In genomic region chr10:57946833-57947232, GRCh38 we compare ENCODE assay signal across 30 cellular contexts.
"Had no signal": no experiment of that assay in that cellular context is flagged by ENCODE, and none has a peak within 500 bp of the region (broad histone marks: within the 10 kb centered on the region; RNA-seq: fewer than 3 reads in every experiment).

No MANE protein-coding gene starts in this region.

- DNase-seq: Kasumi-1, MG63, MV-4-11, NCI-H1092, NCI-H1105, NCI-H1417 treated with DMSO at 0.1 percent for 48 hours, NCI-H1436 treated with DMSO at 0.1 percent for 48 hours, NCI-H187, NCI-H1930, NCI-H2029 treated with DMSO at 0.1 percent for 48 hours, NCI-H2081 treated with DMSO at 0.1 percent for 48 hours, NCI-H2107, NCI-H2171, NCI-H226, NCI-H446 treated with DMSO at 0.1 percent for 48 hours, NCI-H510A, NCI-H524, NCI-H526, NCI-H69, NCI-H748 treated with DMSO at 0.1 percent for 48 hours, PC-9, SHP77, SIG-M5, SJCRH30, T-cell had no signal

- H3K27me3 Mint-ChIP-seq: T-cell had no signal

- H3K4me1 Mint-ChIP-seq: T-cell had no signal

- H3K4me2 ChIP-seq: PC-9 had no signal

- H3K27me3 ChIP-seq: MG63, SJCRH30 had no signal

- H3K27ac Mint-ChIP-seq: T-cell had no signal

- ATAC-seq: Panc1, Right ventricle myocardium inferior, SK-N-SH treated with all-trans-retinoic acid at 6 μM for 48 hours, T-cell had no signal

- H3K4me3 Mint-ChIP-seq: T-cell had no signal

- H3K27ac ChIP-seq: PC-9, RWPE1, SJCRH30, SK-N-MC had no signal

- H3K9me3 ChIP-seq: MG63, SJCRH30 had no signal

- H3K4me1 ChIP-seq: SJCRH30 had no signal

- H3K9me3 Mint-ChIP-seq: T-cell had no signal

- H3K4me3 ChIP-seq: MG63, PC-9, SJCRH30, SK-N-MC had no signal

- H3K36me3 Mint-ChIP-seq: T-cell had no signal

- H3K36me3 ChIP-seq: MG63, SJCRH30 had no signal
